ENCODE assay signal across 17 cellular contexts in genomic region chr20:39706089-39706721, GRCh38.
A peak's percentile ranks its signal among the peaks of the same experiment; 100 is the strongest.
DNase-seq lines count a peak whose midpoint lies in the region; FAIRE-seq and TF ChIP-seq lines count a peak whose summit lies in the region.
"Had no signal": no experiment of that assay in that cellular context is flagged by ENCODE, and none has a peak within 500 bp of the region (broad histone marks: within the 10 kb centered on the region; RNA-seq: fewer than 3 reads in every experiment).

No MANE protein-coding gene starts in this region.

- no peaks in the 10 kb centered on the region for H4K20me1 ChIP-seq in smooth muscle cell (ENCODE audit: low read depth)

- H3K4me1 ChIP-seq in smooth muscle cell (ENCODE audit: low read depth) (no peaks in the 10 kb centered on the region), BE2C (no peaks in the 10 kb centered on the region), kidney (ENCODE audit: control insufficient read depth in 1 of 2, insufficient read depth in 1 of 2, low read depth in 1 of 2, low read length in 2 of 2) (no peaks in the 10 kb centered on the region)

- no peak overlapping the region for H2AFZ ChIP-seq in smooth muscle cell (ENCODE audit: low read depth)

- H3F3A ChIP-seq in smooth muscle cell (ENCODE audit: low read depth), result no peaks in the 10 kb centered on the region

- peak; percentile 49 for DNase-seq in NCI-H748 (lab: John Stamatoyannopoulos, UW; ENCODE audit: unreplicated experiment)
- no peak for DNase-seq in NCI-H748 treated with DMSO at 0.1 percent for 48 hours (lab: John Stamatoyannopoulos, UW)
- peak; percentile 21 for DNase-seq in NCI-H69 (lab: John Stamatoyannopoulos, UW)
- DNase-seq in fibroblast of the conjunctiva (ENCODE audit: low read depth), result peak; percentile 45
- no peak for DNase-seq in smooth muscle cell (lab: John Stamatoyannopoulos, UW; ENCODE audit: unreplicated experiment)
- DNase-seq in BE2C, result no peak
- no peak for DNase-seq in kidney
- no peak for DNase-seq in epidermal melanocyte (ENCODE audit: insufficient read length, low spot score)
- DNase-seq: activated CD4-positive, alpha-beta T cell treated with anti-CD3 and anti-CD28 coated beads, Interleukin-2, amount 50 U/mL, for 1 hour; activated naive CD8-positive, alpha-beta T cell treated with anti-CD3 and anti-CD28 coated beads, Interleukin-2, amount 10 ng/mL, durations not matched to agents 7 days and 5 days; C1 segment of cervical spinal cord; effector memory CD4-positive, alpha-beta T cell; esophagus squamous epithelium; GOT3; naive thymus-derived CD8-positive, alpha-beta T cell; stimulated activated CD8-positive, alpha-beta memory T cell treated with anti-CD3 and anti-CD28 coated beads, Interleukin-4, amount 100 ng/mL, for 48 hours; WERI-Rb-1 had no signal

- FAIRE-seq in kidney (lab: Jason Lieb, UNC), result no peak

- H3K4me3 ChIP-seq in smooth muscle cell (no peak overlapping the region), BE2C (ENCODE audit: low read depth, low read length) (no peak overlapping the region), kidney (ENCODE audit: low read length in 2 of 2) (no peak overlapping the region)
- H3K4me3 ChIP-seq: esophagus squamous epithelium had no signal

- intact Hi-C loops in kidney (cut with DNase I), result no loop called here

- H3K36me3 ChIP-seq in smooth muscle cell (ENCODE audit: low read depth) (no peaks in the 10 kb centered on the region), BE2C (no peaks in the 10 kb centered on the region), kidney (ENCODE audit: control insufficient read depth in 1 of 2, insufficient read depth in 2 of 2, low read length in 2 of 2) (no peaks in the 10 kb centered on the region)
- H3K36me3 ChIP-seq: esophagus squamous epithelium, WERI-Rb-1 had no signal

- H3K9me3 ChIP-seq in smooth muscle cell (replicated peaks; ENCODE audit: low read depth) (no peaks in the 10 kb centered on the region), BE2C (no peaks in the 10 kb centered on the region), kidney (ENCODE audit: control insufficient read depth in 1 of 2, low read length in 2 of 2) (no peaks in the 10 kb centered on the region)
- H3K9me3 ChIP-seq: esophagus squamous epithelium had no signal

- H3K27me3 ChIP-seq in smooth muscle cell (ENCODE audit: low read depth), result no peaks in the 10 kb centered on the region
- no peaks in the 10 kb centered on the region for H3K27me3 ChIP-seq in BE2C
- H3K27me3 ChIP-seq: esophagus squamous epithelium had no signal

- H3K9ac ChIP-seq in smooth muscle cell (ENCODE audit: low read depth) (no peak overlapping the region), kidney (ENCODE audit: low read length in 2 of 2) (no peak overlapping the region)

- H3K4me2 ChIP-seq in smooth muscle cell, result no peak overlapping the region

- H3K27ac ChIP-seq in smooth muscle cell (ENCODE audit: low read depth) (peak overlapping the region; percentile 22), kidney (ENCODE audit: low read depth in 2 of 2, low read length in 2 of 2) (no peak overlapping the region)
- H3K27ac ChIP-seq: esophagus squamous epithelium, WERI-Rb-1 had no signal

- no peaks in the 10 kb centered on the region for H3K79me2 ChIP-seq in smooth muscle cell (ENCODE audit: low read depth)

- TF ChIP-seq CTCF in smooth muscle cell (IDR thresholded peaks at IDR 0.05; ENCODE audit: borderline replicate concordance, insufficient read depth, poor library complexity, severe bottlenecking) (no peak), BE2C (IDR thresholded peaks at IDR 0.05; ENCODE audit: low read depth, low read length) (no peak), kidney (IDR thresholded peaks at IDR 0.05; ENCODE audit: borderline replicate concordance, extremely low read depth, insufficient read depth) (no peak)

- 68% methylated on average over 4 of the region's 4 CpGs for WGBS in smooth muscle cell (ENCODE audit: low lambda C conversion rate)

Comparison
In these comparisons a context has a peak if more than half of its experiments do, and no peak if none do; other contexts are left out.
1. DNase-seq: peak in NCI-H748 (single experiment), NCI-H69 (single experiment) and fibroblast of the conjunctiva (single experiment); none in NCI-H748 treated with DMSO at 0.1 percent for 48 hours (single experiment), smooth muscle cell (single experiment), BE2C (single experiment), kidney (single experiment) and epidermal melanocyte (single experiment).